ENCODE assay signal across 8 cellular contexts in genomic region chr19:55657004-55657747, GRCh38. TPM values are rescaled to one million over a fixed set of nuclear protein-coding genes. Genes with fewer than 3 reads are reported as not detected.
DNase-seq lines count a peak whose midpoint lies in the region; ATAC-seq, FAIRE-seq and TF ChIP-seq lines count a peak whose summit lies in the region.

No MANE protein-coding gene starts in this region.

- peaks cover 58% of the 10 kb centered on the region for H3K79me2 ChIP-seq in HepG2 (ENCODE audit: insufficient read depth, low read length)

- H3K4me2 ChIP-seq in A549 = peak overlapping the region; percentile 91
- peak overlapping the region; percentile 89 for H3K4me2 ChIP-seq in HepG2 (ENCODE audit: low read depth, low read length)

- H3K27me3 Mint-ChIP-seq in activated naive CD8-positive, alpha-beta T cell treated with anti-CD3 and anti-CD28 coated beads, Interleukin-2, amount 50 U/mL, for 24 hours = peaks cover 8% of the 10 kb centered on the region

- H3K4me1 Mint-ChIP-seq in activated naive CD8-positive, alpha-beta T cell treated with anti-CD3 and anti-CD28 coated beads, Interleukin-2, amount 50 U/mL, for 24 hours = peaks cover 55% of the 10 kb centered on the region

- no peak for TF ChIP-seq EP300 in A549 (IDR thresholded peaks at IDR 0.05)
- TF ChIP-seq EP300 in HepG2 (IDR thresholded peaks at IDR 0.05; ENCODE audit: low read depth in 2 of 2, low read length in 2 of 2) = no peak
- no peak for TF ChIP-seq EP300 in HepG2 (CRISPR knock-in tag; IDR thresholded peaks at IDR 0.05; ENCODE audit: borderline replicate concordance)

- POLR2A ChIA-PET in A549 (lab: Yijun Ruan, JAX) (no interaction called here), HepG2 (lab: Yijun Ruan, JAX) (interaction anchor here (1.8 to 2.1 kb wide), 2 partner anchors 9 to 14 kb away, joined by 5 to 9 read pairs; partner anchors contain the start of gene CCDC106)

- H3K9ac ChIP-seq in HepG2 (ENCODE audit: insufficient read depth, low read depth, low read length) = peak overlapping the region; percentile 100

- H4K20me1 ChIP-seq in HepG2 (ENCODE audit: insufficient read depth, low read length) = peaks cover 49% of the 10 kb centered on the region

- H3K9me3 ChIP-seq in A549 (no peaks in the 10 kb centered on the region), HepG2 (ENCODE audit: low read length) (no peaks in the 10 kb centered on the region)

- H3K4me3 Mint-ChIP-seq in activated naive CD8-positive, alpha-beta T cell treated with anti-CD3 and anti-CD28 coated beads, Interleukin-2, amount 50 U/mL, for 24 hours = peak overlapping the region; percentile 99

- H3K27me3 ChIP-seq in HepG2 (ENCODE audit: control insufficient read depth in 1 of 2, insufficient read depth in 2 of 2, low read length in 2 of 2) (no peaks in the 10 kb centered on the region; a peak in 1 of 5 replicates), H7 (ENCODE audit: control insufficient read depth, insufficient read depth, low read length) (no peaks in the 10 kb centered on the region)

- H3K27ac Mint-ChIP-seq in activated naive CD8-positive, alpha-beta T cell treated with anti-CD3 and anti-CD28 coated beads, Interleukin-2, amount 50 U/mL, for 24 hours = peak overlapping the region; percentile 99

- H3K36me3 Mint-ChIP-seq in activated naive CD8-positive, alpha-beta T cell treated with anti-CD3 and anti-CD28 coated beads, Interleukin-2, amount 50 U/mL, for 24 hours (ENCODE audit: low read depth) = peaks cover 47% of the 10 kb centered on the region

- DNase-seq in A549 (ENCODE audit: low read depth in 1 of 2, low spot score in 1 of 2) (no peak), HFF-Myc (ENCODE audit: extremely low read depth, low read depth) (no peak), HepG2 (ENCODE audit: low spot score) (no peak), NCI-H345 (lab: John Stamatoyannopoulos, UW) (no peak), H7 (no peak), NCI-H1048 (lab: John Stamatoyannopoulos, UW) (no peak)
- peak; percentile 37 for DNase-seq in activated naive CD8-positive, alpha-beta T cell treated with anti-CD3 and anti-CD28 coated beads, Interleukin-2, amount 50 U/mL, for 24 hours

- TF ChIP-seq RAD21 in A549 (conservative IDR thresholded peaks at IDR 0.05 in 1 of 2, IDR thresholded peaks at IDR 0.05 in 1 of 2) = no peak
- no peak for TF ChIP-seq RAD21 in HepG2 (CRISPR knock-in tag; IDR thresholded peaks at IDR 0.05)

- ATAC-seq in A549 = no peak
- no peak for ATAC-seq in activated naive CD8-positive, alpha-beta T cell treated with anti-CD3 and anti-CD28 coated beads, Interleukin-2, amount 50 U/mL, for 24 hours
- ATAC-seq in HepG2 = no peak
- no peak for ATAC-seq in HG02840 (IDR thresholded peaks at IDR 0.05; ENCODE audit: low FRiP score, unreplicated experiment)

- CTCF ChIA-PET in A549 (lab: Yijun Ruan, JAX) (interaction anchor here (0.6 to 2.3 kb wide), 5 partner anchors 10 to 282 kb away, joined by 3 to 30 read pairs (median 4); no protein-coding TSS in a partner anchor), HepG2 (lab: Yijun Ruan, JAX; ENCODE audit: low intra/inter-chr PET ratio, low total read pairs) (no interaction called here)

- BruUV-seq in HepG2 (replicated peaks; lab: Mats Ljungman, UMichigan) = no TSS peak

- peaks cover 44% of the 10 kb centered on the region for H3K4me1 ChIP-seq in A549
- peaks cover 24% of the 10 kb centered on the region for H3K4me1 ChIP-seq in HepG2 (ENCODE audit: insufficient read depth, low read length)

- TF ChIP-seq CTCF in A549 (IDR thresholded peaks at IDR 0.05) (no peak), HFF-Myc (IDR thresholded peaks at IDR 0.05; ENCODE audit: low read depth, low read length, missing control alignments) (no peak), HepG2 (CRISPR knock-in tag; IDR thresholded peaks at IDR 0.05) (no peak)

- no peak overlapping the region for H2AFZ ChIP-seq in HepG2 (ENCODE audit: low read length)

- WGBS in A549 (ENCODE audit: missing lambda C conversion rate) = 69% methylated on average over 18 of the region's 18 CpGs
- WGBS in HepG2 (ENCODE audit: low lambda C conversion rate) = 55% methylated on average over 16 of the region's 18 CpGs

- H3K4me3 ChIP-seq in A549 (peak overlapping the region; percentile 68; the same call in 2 of the 3 replicates), HFF-Myc (replicated peaks; ENCODE audit: low read depth, low read length) (peak overlapping the region; percentile 75), HepG2 (replicated peaks in 1 of 3; ENCODE audit: insufficient read depth in 1 of 3, low read depth in 2 of 3, low read length in 3 of 3) (peak overlapping the region; percentile 78 to 97 (median 85)), H7 (ENCODE audit: insufficient read depth, low read depth, low read length) (no peak overlapping the region)

- TF ChIP-seq POLR2A in A549 (IDR thresholded peaks at IDR 0.05; ENCODE audit: low read length) (no peak), HepG2 (IDR thresholded peaks at IDR 0.05; ENCODE audit: insufficient read depth in 1 of 2, low read depth in 2 of 2, low read length in 2 of 2) (no peak)

- intact Hi-C loops in HepG2 (cut with micrococcal nuclease; ENCODE audit: unreplicated experiment) = no loop called here

- H3K36me3 ChIP-seq in HepG2 (replicated peaks in 1 of 2; ENCODE audit: control insufficient read depth in 1 of 2, insufficient read depth in 2 of 2, low read length in 2 of 2) (peaks cover 15 to 32% of the 10 kb centered on the region in 2 experiments), H7 (replicated peaks; ENCODE audit: control insufficient read depth, insufficient read depth, low read length) (peaks cover 17% of the 10 kb centered on the region)

- FAIRE-seq in A549 (lab: Jason Lieb, UNC) (no peak), HepG2 (lab: Jason Lieb, UNC) (no peak)

- peak overlapping the region; percentile 6 to 96; a peak in 2 of 6 replicates for H3K27ac ChIP-seq in A549
- H3K27ac ChIP-seq in HepG2 (ENCODE audit: extremely low read length, insufficient read depth, low read length) = peak overlapping the region; percentile 99

- in situ Hi-C loops in HepG2 (cut with HindIII; ENCODE audit: extremely low pct_ligation_motif_present, low pct_unique_long_range_greater_than_20kb) = no loop called here

- no peaks in the 10 kb centered on the region for H3K9me3 Mint-ChIP-seq in activated naive CD8-positive, alpha-beta T cell treated with anti-CD3 and anti-CD28 coated beads, Interleukin-2, amount 50 U/mL, for 24 hours

RNA-seq across cellular contexts. Expression of gene U2AF2, which starts 2.3 kb away (rescaled TPM):
- polyA plus RNA-seq in A549 (2011; rRNA removed) (147 and 157 TPM in 2 replicates), A549 (2017; fragmentation: RNase III; extraction: RNeasy Plus Mini Kit Qiagen cat#74134 plus additional on column Dnase treatment) (280 to 302 TPM (median 293 TPM) in 3 replicates), HepG2 (2011; rRNA removed) (84.3 and 116 TPM in 2 replicates)
- polyA plus RNA-seq in A549 (2012; cell fraction: cytosol; rRNA removed) = 498 and 577 TPM in 2 replicates
- polyA plus RNA-seq in A549 (2012; cell fraction: nucleus; rRNA removed) = 800 and 847 TPM in 2 replicates
- 154 and 158 TPM in 2 replicates for polyA minus RNA-seq in A549 (2011; rRNA and poly(A)+ RNA removed)
- total RNA-seq in HepG2 (2016; rRNA removed; fragmentation: Illumina TruSeq; extraction: Trizol) = 124 and 127 TPM in 2 replicates
- total RNA-seq in HepG2 (2016; cell fraction: cytosol; rRNA removed; fragmentation: Illumina TruSeq; extraction: Trizol; ENCODE audit: low read depth) = 22.0 and 23.9 TPM in 2 replicates
- total RNA-seq in HepG2 (2016; cell fraction: insoluble cytoplasmic fraction; rRNA removed; fragmentation: Illumina TruSeq; extraction: Trizol) = 117 and 129 TPM in 2 replicates
- total RNA-seq in HepG2 (2016; cell fraction: membrane; rRNA removed; fragmentation: Illumina TruSeq; extraction: Trizol) = 34.1 and 39.9 TPM in 2 replicates
- total RNA-seq in HepG2 (2016; cell fraction: nucleus; rRNA removed; fragmentation: Illumina TruSeq; extraction: Trizol) = 67.4 and 78.0 TPM in 2 replicates
- polyA plus RNA-seq in HepG2 (2011; cell fraction: cytosol; rRNA removed) = 64.9 and 87.3 TPM in 2 replicates
- 388 and 484 TPM in 2 replicates for polyA plus RNA-seq in HepG2 (2011; cell fraction: nucleus; rRNA removed)
- polyA plus RNA-seq in HepG2 (2012) = 86.8 and 111 TPM in 2 replicates
- 10.3 TPM in 2 replicates for polyA plus RNA-seq in HepG2 (2016; cell fraction: cytosol; fragmentation: Illumina TruSeq; extraction: Trizol; ENCODE audit: low read depth)
- polyA plus RNA-seq in HepG2 (2016; cell fraction: insoluble cytoplasmic fraction; fragmentation: Illumina TruSeq; extraction: Trizol; ENCODE audit: low read depth) = 146 and 162 TPM in 2 replicates
- polyA plus RNA-seq in HepG2 (2016; cell fraction: membrane; fragmentation: Illumina TruSeq; extraction: Trizol; ENCODE audit: low read depth) = 21.2 and 21.5 TPM in 2 replicates
- polyA plus RNA-seq in HepG2 (2016; cell fraction: nucleus; fragmentation: Illumina TruSeq; extraction: Trizol; ENCODE audit: insufficient read depth, low read depth) = 178 and 182 TPM in 2 replicates
- 124 and 144 TPM in 2 replicates for polyA minus RNA-seq in HepG2 (2011; rRNA and poly(A)+ RNA removed; ENCODE audit: low replicate concordance)
- polyA minus RNA-seq in HepG2 (2011; cell fraction: cytosol; rRNA and poly(A)+ RNA removed) = 41.7 and 55.9 TPM in 2 replicates
- polyA minus RNA-seq in HepG2 (2011; cell fraction: nucleus; rRNA and poly(A)+ RNA removed) = 60.4 and 76.0 TPM in 2 replicates
- total RNA-seq in H7 (2014; rRNA removed; shearing (Covaris generic)) = 231 and 289 TPM in 2 replicates

RNA-seq across cellular contexts. Expression of gene CCDC106, which starts 9.2 kb away (rescaled TPM):
- 5.2 and 5.5 TPM in 2 replicates for polyA plus RNA-seq in A549 (2011; rRNA removed)
- 15.3 and 18.3 TPM in 2 replicates for polyA plus RNA-seq in A549 (2012; cell fraction: cytosol; rRNA removed)
- 18.6 and 20.8 TPM in 2 replicates for polyA plus RNA-seq in A549 (2012; cell fraction: nucleus; rRNA removed)
- 15.7 to 17.6 TPM (median 17.4 TPM) in 3 replicates for polyA plus RNA-seq in A549 (2017; fragmentation: RNase III; extraction: RNeasy Plus Mini Kit Qiagen cat#74134 plus additional on column Dnase treatment)
- 2.3 and 5.7 TPM in 2 replicates for polyA minus RNA-seq in A549 (2011; rRNA and poly(A)+ RNA removed)
- 7.0 and 8.8 TPM in 2 replicates for total RNA-seq in HepG2 (2016; rRNA removed; fragmentation: Illumina TruSeq; extraction: Trizol)
- 10.8 and 12.3 TPM in 2 replicates for total RNA-seq in HepG2 (2016; cell fraction: cytosol; rRNA removed; fragmentation: Illumina TruSeq; extraction: Trizol; ENCODE audit: low read depth)
- 4.5 and 9.6 TPM in 2 replicates for total RNA-seq in HepG2 (2016; cell fraction: insoluble cytoplasmic fraction; rRNA removed; fragmentation: Illumina TruSeq; extraction: Trizol)
- 15.2 and 19.5 TPM in 2 replicates for total RNA-seq in HepG2 (2016; cell fraction: membrane; rRNA removed; fragmentation: Illumina TruSeq; extraction: Trizol)
- total RNA-seq in HepG2 (2016; cell fraction: nucleus; rRNA removed; fragmentation: Illumina TruSeq; extraction: Trizol) = 4.3 and 4.4 TPM in 2 replicates
- polyA plus RNA-seq in HepG2 (2011; rRNA removed) = 4.7 and 6.2 TPM in 2 replicates
- 3.2 and 6.1 TPM in 2 replicates for polyA plus RNA-seq in HepG2 (2011; cell fraction: cytosol; rRNA removed)
- 12.9 and 13.3 TPM in 2 replicates for polyA plus RNA-seq in HepG2 (2011; cell fraction: nucleus; rRNA removed)
- polyA plus RNA-seq in HepG2 (2012) = 4.6 and 4.9 TPM in 2 replicates
- polyA plus RNA-seq in HepG2 (2016; cell fraction: cytosol; fragmentation: Illumina TruSeq; extraction: Trizol; ENCODE audit: low read depth) = 17.8 and 22.3 TPM in 2 replicates
- 10.6 and 16.4 TPM in 2 replicates for polyA plus RNA-seq in HepG2 (2016; cell fraction: insoluble cytoplasmic fraction; fragmentation: Illumina TruSeq; extraction: Trizol; ENCODE audit: low read depth)
- 23.8 and 25.2 TPM in 2 replicates for polyA plus RNA-seq in HepG2 (2016; cell fraction: membrane; fragmentation: Illumina TruSeq; extraction: Trizol; ENCODE audit: low read depth)
- 20.2 and 22.7 TPM in 2 replicates for polyA plus RNA-seq in HepG2 (2016; cell fraction: nucleus; fragmentation: Illumina TruSeq; extraction: Trizol; ENCODE audit: insufficient read depth, low read depth)
- polyA minus RNA-seq in HepG2 (2011; rRNA and poly(A)+ RNA removed; ENCODE audit: low replicate concordance) = 4.4 and 6.2 TPM in 2 replicates
- 1.8 and 3.4 TPM in 2 replicates for polyA minus RNA-seq in HepG2 (2011; cell fraction: cytosol; rRNA and poly(A)+ RNA removed)
- polyA minus RNA-seq in HepG2 (2011; cell fraction: nucleus; rRNA and poly(A)+ RNA removed) = 2.2 and 3.9 TPM in 2 replicates
- total RNA-seq in H7 (2014; rRNA removed; shearing (Covaris generic)) = 13.2 and 14.4 TPM in 2 replicates

RNA-seq across cellular contexts. Expression of gene ZNF581, which starts 13.7 kb away (rescaled TPM):
- polyA plus RNA-seq in A549 (2011; rRNA removed) (13.9 and 17.1 TPM in 2 replicates), A549 (2017; fragmentation: RNase III; extraction: RNeasy Plus Mini Kit Qiagen cat#74134 plus additional on column Dnase treatment) (24.3 to 25.6 TPM (median 24.9 TPM) in 3 replicates), HepG2 (2011; rRNA removed) (49.5 and 52.6 TPM in 2 replicates)
- 24.8 and 34.0 TPM in 2 replicates for polyA plus RNA-seq in A549 (2012; cell fraction: cytosol; rRNA removed)
- polyA plus RNA-seq in A549 (2012; cell fraction: nucleus; rRNA removed) = 24.9 and 37.8 TPM in 2 replicates
- 24.8 and 30.6 TPM in 2 replicates for polyA minus RNA-seq in A549 (2011; rRNA and poly(A)+ RNA removed)
- total RNA-seq in HepG2 (2016; rRNA removed; fragmentation: Illumina TruSeq; extraction: Trizol) = 18.4 and 19.6 TPM in 2 replicates
- total RNA-seq in HepG2 (2016; cell fraction: cytosol; rRNA removed; fragmentation: Illumina TruSeq; extraction: Trizol; ENCODE audit: low read depth) = 34.0 and 35.7 TPM in 2 replicates
- 17.7 and 20.9 TPM in 2 replicates for total RNA-seq in HepG2 (2016; cell fraction: insoluble cytoplasmic fraction; rRNA removed; fragmentation: Illumina TruSeq; extraction: Trizol)
- 38.4 and 42.1 TPM in 2 replicates for total RNA-seq in HepG2 (2016; cell fraction: membrane; rRNA removed; fragmentation: Illumina TruSeq; extraction: Trizol)
- 10.8 and 12.4 TPM in 2 replicates for total RNA-seq in HepG2 (2016; cell fraction: nucleus; rRNA removed; fragmentation: Illumina TruSeq; extraction: Trizol)
- polyA plus RNA-seq in HepG2 (2011; cell fraction: cytosol; rRNA removed) = 38.8 and 63.7 TPM in 2 replicates
- 31.7 and 33.0 TPM in 2 replicates for polyA plus RNA-seq in HepG2 (2011; cell fraction: nucleus; rRNA removed)
- 36.3 and 55.4 TPM in 2 replicates for polyA plus RNA-seq in HepG2 (2012)
- 26.5 and 29.6 TPM in 2 replicates for polyA plus RNA-seq in HepG2 (2016; cell fraction: cytosol; fragmentation: Illumina TruSeq; extraction: Trizol; ENCODE audit: low read depth)
- 17.0 and 19.4 TPM in 2 replicates for polyA plus RNA-seq in HepG2 (2016; cell fraction: insoluble cytoplasmic fraction; fragmentation: Illumina TruSeq; extraction: Trizol; ENCODE audit: low read depth)
- polyA plus RNA-seq in HepG2 (2016; cell fraction: membrane; fragmentation: Illumina TruSeq; extraction: Trizol; ENCODE audit: low read depth) = 31.3 and 37.7 TPM in 2 replicates
- 21.8 and 23.7 TPM in 2 replicates for polyA plus RNA-seq in HepG2 (2016; cell fraction: nucleus; fragmentation: Illumina TruSeq; extraction: Trizol; ENCODE audit: insufficient read depth, low read depth)
- 18.8 and 71.6 TPM in 2 replicates for polyA minus RNA-seq in HepG2 (2011; rRNA and poly(A)+ RNA removed; ENCODE audit: low replicate concordance)
- polyA minus RNA-seq in HepG2 (2011; cell fraction: cytosol; rRNA and poly(A)+ RNA removed) = 32.7 and 49.8 TPM in 2 replicates
- polyA minus RNA-seq in HepG2 (2011; cell fraction: nucleus; rRNA and poly(A)+ RNA removed) = 8.4 and 9.6 TPM in 2 replicates
- 64.7 and 67.0 TPM in 2 replicates for total RNA-seq in H7 (2014; rRNA removed; shearing (Covaris generic))

RNA-seq across cellular contexts. Expression of gene ZNF580, which starts 16.4 kb away (rescaled TPM):
- polyA plus RNA-seq in A549 (2011; rRNA removed) (9.2 and 15.2 TPM in 2 replicates), A549 (2017; fragmentation: RNase III; extraction: RNeasy Plus Mini Kit Qiagen cat#74134 plus additional on column Dnase treatment) (40.5 to 57.0 TPM (median 52.8 TPM) in 3 replicates), HepG2 (2011; rRNA removed) (6.0 and 7.0 TPM in 2 replicates)
- 31.0 and 40.5 TPM in 2 replicates for polyA plus RNA-seq in A549 (2012; cell fraction: cytosol; rRNA removed)
- polyA plus RNA-seq in A549 (2012; cell fraction: nucleus; rRNA removed) = 44.9 and 60.4 TPM in 2 replicates
- 14.0 and 15.0 TPM in 2 replicates for polyA minus RNA-seq in A549 (2011; rRNA and poly(A)+ RNA removed)
- total RNA-seq in HepG2 (2016; rRNA removed; fragmentation: Illumina TruSeq; extraction: Trizol) = 3.0 and 4.4 TPM in 2 replicates
- 4.9 and 7.2 TPM in 2 replicates for total RNA-seq in HepG2 (2016; cell fraction: cytosol; rRNA removed; fragmentation: Illumina TruSeq; extraction: Trizol; ENCODE audit: low read depth)
- total RNA-seq in HepG2 (2016; cell fraction: insoluble cytoplasmic fraction; rRNA removed; fragmentation: Illumina TruSeq; extraction: Trizol) = 1.4 and 3.8 TPM in 2 replicates
- 6.2 and 8.6 TPM in 2 replicates for total RNA-seq in HepG2 (2016; cell fraction: membrane; rRNA removed; fragmentation: Illumina TruSeq; extraction: Trizol)
- 3.4 and 4.3 TPM in 2 replicates for total RNA-seq in HepG2 (2016; cell fraction: nucleus; rRNA removed; fragmentation: Illumina TruSeq; extraction: Trizol)
- 4.7 and 7.3 TPM in 2 replicates for polyA plus RNA-seq in HepG2 (2011; cell fraction: cytosol; rRNA removed)
- 27.6 and 35.1 TPM in 2 replicates for polyA plus RNA-seq in HepG2 (2011; cell fraction: nucleus; rRNA removed)
- 18.9 and 26.2 TPM in 2 replicates for polyA plus RNA-seq in HepG2 (2012)
- polyA plus RNA-seq in HepG2 (2016; cell fraction: cytosol; fragmentation: Illumina TruSeq; extraction: Trizol; ENCODE audit: low read depth) = 32.0 and 36.6 TPM in 2 replicates
- polyA plus RNA-seq in HepG2 (2016; cell fraction: insoluble cytoplasmic fraction; fragmentation: Illumina TruSeq; extraction: Trizol; ENCODE audit: low read depth) = 11.3 and 16.8 TPM in 2 replicates
- polyA plus RNA-seq in HepG2 (2016; cell fraction: membrane; fragmentation: Illumina TruSeq; extraction: Trizol; ENCODE audit: low read depth) = 30.4 and 35.3 TPM in 2 replicates
- polyA plus RNA-seq in HepG2 (2016; cell fraction: nucleus; fragmentation: Illumina TruSeq; extraction: Trizol; ENCODE audit: insufficient read depth, low read depth) = 20.0 and 25.7 TPM in 2 replicates
- 7.9 and 9.8 TPM in 2 replicates for polyA minus RNA-seq in HepG2 (2011; rRNA and poly(A)+ RNA removed; ENCODE audit: low replicate concordance)
- polyA minus RNA-seq in HepG2 (2011; cell fraction: cytosol; rRNA and poly(A)+ RNA removed) = 8.1 and 9.1 TPM in 2 replicates
- polyA minus RNA-seq in HepG2 (2011; cell fraction: nucleus; rRNA and poly(A)+ RNA removed) = 7.1 and 8.8 TPM in 2 replicates
- 16.0 and 25.0 TPM in 2 replicates for total RNA-seq in H7 (2014; rRNA removed; shearing (Covaris generic))

RNA-seq across cellular contexts. Expression of gene EPN1, which starts 17.9 kb away (rescaled TPM):
- polyA plus RNA-seq in A549 (2011; rRNA removed) = 28.0 and 43.7 TPM in 2 replicates
- 149 and 176 TPM in 2 replicates for polyA plus RNA-seq in A549 (2012; cell fraction: cytosol; rRNA removed)
- 110 and 159 TPM in 2 replicates for polyA plus RNA-seq in A549 (2012; cell fraction: nucleus; rRNA removed)
- 129 to 139 TPM (median 139 TPM) in 3 replicates for polyA plus RNA-seq in A549 (2017; fragmentation: RNase III; extraction: RNeasy Plus Mini Kit Qiagen cat#74134 plus additional on column Dnase treatment)
- 41.9 and 52.9 TPM in 2 replicates for polyA minus RNA-seq in A549 (2011; rRNA and poly(A)+ RNA removed)
- 28.9 and 32.6 TPM in 2 replicates for total RNA-seq in HepG2 (2016; rRNA removed; fragmentation: Illumina TruSeq; extraction: Trizol)
- total RNA-seq in HepG2 (2016; cell fraction: cytosol; rRNA removed; fragmentation: Illumina TruSeq; extraction: Trizol; ENCODE audit: low read depth) = 52.8 and 53.7 TPM in 2 replicates
- 25.9 and 29.9 TPM in 2 replicates for total RNA-seq in HepG2 (2016; cell fraction: insoluble cytoplasmic fraction; rRNA removed; fragmentation: Illumina TruSeq; extraction: Trizol)
- 128 and 129 TPM in 2 replicates for total RNA-seq in HepG2 (2016; cell fraction: membrane; rRNA removed; fragmentation: Illumina TruSeq; extraction: Trizol)
- 16.4 and 20.8 TPM in 2 replicates for total RNA-seq in HepG2 (2016; cell fraction: nucleus; rRNA removed; fragmentation: Illumina TruSeq; extraction: Trizol)
- polyA plus RNA-seq in HepG2 (2011; rRNA removed) = 31.7 and 43.7 TPM in 2 replicates
- 46.0 and 71.9 TPM in 2 replicates for polyA plus RNA-seq in HepG2 (2011; cell fraction: cytosol; rRNA removed)
- polyA plus RNA-seq in HepG2 (2011; cell fraction: nucleus; rRNA removed) = 59.6 and 61.3 TPM in 2 replicates
- polyA plus RNA-seq in HepG2 (2012) = 69.9 and 79.8 TPM in 2 replicates
- 193 and 205 TPM in 2 replicates for polyA plus RNA-seq in HepG2 (2016; cell fraction: cytosol; fragmentation: Illumina TruSeq; extraction: Trizol; ENCODE audit: low read depth)
- polyA plus RNA-seq in HepG2 (2016; cell fraction: insoluble cytoplasmic fraction; fragmentation: Illumina TruSeq; extraction: Trizol; ENCODE audit: low read depth) = 64.3 and 84.2 TPM in 2 replicates
- polyA plus RNA-seq in HepG2 (2016; cell fraction: membrane; fragmentation: Illumina TruSeq; extraction: Trizol; ENCODE audit: low read depth) = 245 and 288 TPM in 2 replicates
- polyA plus RNA-seq in HepG2 (2016; cell fraction: nucleus; fragmentation: Illumina TruSeq; extraction: Trizol; ENCODE audit: insufficient read depth, low read depth) = 57.0 and 57.7 TPM in 2 replicates
- 37.6 and 70.9 TPM in 2 replicates for polyA minus RNA-seq in HepG2 (2011; rRNA and poly(A)+ RNA removed; ENCODE audit: low replicate concordance)
- 66.7 and 69.6 TPM in 2 replicates for polyA minus RNA-seq in HepG2 (2011; cell fraction: cytosol; rRNA and poly(A)+ RNA removed)
- 14.3 and 14.4 TPM in 2 replicates for polyA minus RNA-seq in HepG2 (2011; cell fraction: nucleus; rRNA and poly(A)+ RNA removed)
- total RNA-seq in H7 (2014; rRNA removed; shearing (Covaris generic)) = 156 and 157 TPM in 2 replicates
